ENCODE assay signal across 15 cellular contexts in genomic region chr10:23556727-23557440, GRCh38.
A peak's percentile ranks its signal among the peaks of the same experiment; 100 is the strongest.
DNase-seq lines count a peak whose midpoint lies in the region; ATAC-seq and TF ChIP-seq lines count a peak whose summit lies in the region.
"Had no signal": no experiment of that assay in that cellular context is flagged by ENCODE, and none has a peak within 500 bp of the region (broad histone marks: within the 10 kb centered on the region; RNA-seq: fewer than 3 reads in every experiment).

No MANE protein-coding gene starts in this region.

- H3K4me3 Mint-ChIP-seq in CD14-positive monocyte (peak overlapping the region in 1 of 2 donors; percentile 41), Caco-2 (ENCODE audit: unreplicated experiment) (no peak overlapping the region)
- no peak overlapping the region for H3K4me3 Mint-ChIP-seq in activated T-helper 17 cell treated with anti-CD3 and anti-CD28 coated beads, Interleukin-2, amount 50 U/mL, for 72 hours

- no peak overlapping the region for H3K18ac ChIP-seq in IMR-90 (ENCODE audit: low read depth, low read length)

- H2BK120ac ChIP-seq in IMR-90 (ENCODE audit: low read depth, low read length) = no peak overlapping the region

- ATAC-seq in IMR-90 (ENCODE audit: low read depth) = no peak
- peak; percentile 77 for ATAC-seq in activated T-helper 17 cell treated with anti-CD3 and anti-CD28 coated beads, Interleukin-2, amount 50 U/mL, for 72 hours (replicated peaks)
- ATAC-seq in HG03439 (IDR thresholded peaks at IDR 0.05; ENCODE audit: unreplicated experiment) = no peak
- ATAC-seq: body of pancreas had no signal

- no peak overlapping the region for H2BK5ac ChIP-seq in IMR-90 (ENCODE audit: low read depth, low read length, poor library complexity, severe bottlenecking)

- TF ChIP-seq RAD21 in IMR-90 (IDR thresholded peaks at IDR 0.05; ENCODE audit: low read length) = no peak

- BruUV-seq in IMR-90 (replicated peaks; lab: Mats Ljungman, UMichigan) (no TSS peak), Caco-2 (replicated peaks; lab: Mats Ljungman, UMichigan) (no TSS peak)

- TF ChIP-seq CTCF in CD14-positive monocyte (IDR thresholded peaks at IDR 0.05) = no peak
- no peak for TF ChIP-seq CTCF in IMR-90 (conservative IDR thresholded peaks at IDR 0.05; ENCODE audit: low read depth, low read length)
- no peak for TF ChIP-seq CTCF in GM13976 (IDR thresholded peaks at IDR 0.05; ENCODE audit: borderline replicate concordance, control extremely low read depth, extremely low read depth, insufficient read depth, missing control alignments)
- no peak for TF ChIP-seq CTCF in Caco-2 (IDR thresholded peaks at IDR 0.05; ENCODE audit: insufficient read depth in 1 of 2, low read depth in 1 of 2, low read length in 1 of 2, severe bottlenecking in 1 of 2, unreplicated experiment in 1 of 2)

- no peak overlapping the region for H2BK20ac ChIP-seq in IMR-90 (ENCODE audit: low read depth, low read length)

- H4K8ac ChIP-seq in IMR-90 (ENCODE audit: low read depth in 2 of 2, low read length in 2 of 2) = no peak overlapping the region

- H3K4me1 Mint-ChIP-seq in CD14-positive monocyte (peaks cover 15% of the 10 kb centered on the region), Caco-2 (ENCODE audit: low read depth, unreplicated experiment) (no peaks in the 10 kb centered on the region)
- H3K4me1 Mint-ChIP-seq in activated T-helper 17 cell treated with anti-CD3 and anti-CD28 coated beads, Interleukin-2, amount 50 U/mL, for 72 hours = no peaks in the 10 kb centered on the region

- no peak for TF ChIP-seq POLR2A in IMR-90 (IDR thresholded peaks at IDR 0.05; ENCODE audit: low read depth, low read length)

- WGBS in IMR-90 (ENCODE audit: extremely low coverage in 2 of 2, insufficient read length in 1 of 2), 2 experiments = no CpG with 5 or more reads among the region's 5 CpGs

- H3K27me3 Mint-ChIP-seq in CD14-positive monocyte (ENCODE audit: low read depth in 3 of 3) = no peaks in the 10 kb centered on the region
- H3K27me3 Mint-ChIP-seq in activated T-helper 17 cell treated with anti-CD3 and anti-CD28 coated beads, Interleukin-2, amount 50 U/mL, for 72 hours = peaks cover 7% of the 10 kb centered on the region
- peaks cover 11% of the 10 kb centered on the region for H3K27me3 Mint-ChIP-seq in Caco-2 (ENCODE audit: insufficient read depth, unreplicated experiment)

- H3K36me3 Mint-ChIP-seq in CD14-positive monocyte (no peaks in the 10 kb centered on the region), Caco-2 (ENCODE audit: insufficient read depth, unreplicated experiment) (no peaks in the 10 kb centered on the region)
- no peaks in the 10 kb centered on the region for H3K36me3 Mint-ChIP-seq in activated T-helper 17 cell treated with anti-CD3 and anti-CD28 coated beads, Interleukin-2, amount 50 U/mL, for 72 hours (ENCODE audit: low read depth)

- H2AK5ac ChIP-seq in IMR-90 (ENCODE audit: low read depth, low read length) = no peak overlapping the region

- dilution Hi-C loops in IMR-90 (cut with HindIII; ENCODE audit: low sequenced_read_pairs, unreplicated experiment) = no loop called here

- H3K27ac ChIP-seq in IMR-90 (ENCODE audit: insufficient read depth, low read length) = no peak overlapping the region
- H3K27ac ChIP-seq: left ventricle myocardium inferior, parathyroid adenoma, tibial nerve had no signal

- POLR2A ChIA-PET in IMR-90 (lab: Charles Lee; ENCODE audit: unreplicated experiment) = no interaction called here
- POLR2A ChIA-PET in Caco-2 (lab: Charles Lee) = interaction anchor here (0.6 kb wide), 1 partner anchor 660 kb away, joined by 3 read pairs; no protein-coding TSS in a partner anchor

- H3K9ac ChIP-seq in IMR-90 (ENCODE audit: low read depth, low read length) = no peak overlapping the region
- H3K9ac ChIP-seq: parathyroid adenoma had no signal

- H2AFZ ChIP-seq in IMR-90 (replicated peaks; ENCODE audit: low read length, poor library complexity) = no peak overlapping the region
- H2AFZ ChIP-seq: parathyroid adenoma had no signal

- H4K91ac ChIP-seq in IMR-90 (ENCODE audit: insufficient read depth, low read depth, low read length) = no peak overlapping the region

- no peak overlapping the region for H3K4ac ChIP-seq in IMR-90 (ENCODE audit: low read depth, low read length)

- H2AK9ac ChIP-seq in IMR-90 (replicated peaks; ENCODE audit: low read depth, low read length, poor library complexity) = no peak overlapping the region

- H3K4me2 ChIP-seq in IMR-90 (ENCODE audit: low read depth, low read length) = no peak overlapping the region

- H3K9me3 Mint-ChIP-seq in CD14-positive monocyte (peaks cover 0 to 8% (median 3%) of the 10 kb centered on the region in 7 donors), Caco-2 (ENCODE audit: unreplicated experiment) (peaks cover 6% of the 10 kb centered on the region)
- H3K9me3 Mint-ChIP-seq in activated T-helper 17 cell treated with anti-CD3 and anti-CD28 coated beads, Interleukin-2, amount 50 U/mL, for 72 hours = no peaks in the 10 kb centered on the region

- no peaks in the 10 kb centered on the region for H3K27me3 ChIP-seq in IMR-90 (ENCODE audit: control insufficient read depth, insufficient read depth, low read length)
- no peaks in the 10 kb centered on the region for H3K27me3 ChIP-seq in Caco-2 (replicated peaks; ENCODE audit: control insufficient read depth, insufficient read depth, low read length)
- H3K27me3 ChIP-seq: body of pancreas, tibial nerve had no signal

- in situ Hi-C loops in IMR-90 (cut with MboI; ENCODE audit: low sequenced_read_pairs) = no loop called here
- in situ Hi-C loops in GM13976 (cut with MboI; ENCODE audit: low sequenced_read_pairs, unreplicated experiment) = no loop called here

- H3K4me3 ChIP-seq in IMR-90 (ENCODE audit: insufficient read depth, low read depth, low read length) (no peak overlapping the region), Caco-2 (ENCODE audit: low read depth, low read length) (no peak overlapping the region)
- H3K4me3 ChIP-seq: body of pancreas, left ventricle myocardium inferior, tibial nerve had no signal

- H4K20me1 ChIP-seq in IMR-90 (ENCODE audit: insufficient read depth, low read length) = no peaks in the 10 kb centered on the region

- CTCF ChIA-PET in IMR-90 (lab: Yijun Ruan, JAX) (no interaction called here), Caco-2 (lab: Charles Lee) (no interaction called here)

- no peak overlapping the region for H3K23ac ChIP-seq in IMR-90 (ENCODE audit: low read depth, low read length)

- H2BK15ac ChIP-seq in IMR-90 (ENCODE audit: low read depth, low read length) = no peak overlapping the region

- H3K14ac ChIP-seq in IMR-90 (replicated peaks; ENCODE audit: low read depth, low read length) = no peak overlapping the region

- peak overlapping the region in 6 of 7 donors; percentile 0 to 89 (median 80) for H3K27ac Mint-ChIP-seq in CD14-positive monocyte
- no peak overlapping the region for H3K27ac Mint-ChIP-seq in activated T-helper 17 cell treated with anti-CD3 and anti-CD28 coated beads, Interleukin-2, amount 50 U/mL, for 72 hours
- H3K27ac Mint-ChIP-seq in Caco-2 (ENCODE audit: unreplicated experiment) = no peak overlapping the region

- no peak for DNase-seq in CD14-positive monocyte (ENCODE audit: low spot score)
- peak; percentile 5 for DNase-seq in IMR-90
- DNase-seq in kidney glomerular epithelial cell (lab: John Stamatoyannopoulos, UW) = peak; percentile 47
- no peak for DNase-seq in GM13976 (ENCODE audit: low spot score)
- no peak for DNase-seq in activated CD8-positive, alpha-beta memory T cell treated with anti-CD3 and anti-CD28 coated beads for 24 hours
- no peak for DNase-seq in Caco-2
- DNase-seq: activated CD4-positive, alpha-beta T cell treated with anti-CD3 and anti-CD28 coated beads, Interleukin-2, amount 50 U/mL, for 1 hour; body of pancreas; DMS 273 treated with DMSO at 0.1 percent for 48 hours; left ventricle myocardium inferior; SHP77 had no signal

- no peaks in the 10 kb centered on the region for H3K79me1 ChIP-seq in IMR-90 (ENCODE audit: low read depth in 1 of 2, low read length in 2 of 2)

- peaks cover 4% of the 10 kb centered on the region; the same call in 1 of the 2 replicates for H3K9me3 ChIP-seq in IMR-90 (ENCODE audit: control insufficient read depth, insufficient read depth, low read length)
- H3K9me3 ChIP-seq in Caco-2 = no peaks in the 10 kb centered on the region; the same call in 1 of the 2 replicates
- H3K9me3 ChIP-seq: body of pancreas had no signal

- no peaks in the 10 kb centered on the region for H3K9me1 ChIP-seq in IMR-90 (ENCODE audit: insufficient read depth, low read length)

- no peaks in the 10 kb centered on the region for H3K36me3 ChIP-seq in IMR-90 (ENCODE audit: control insufficient read depth, insufficient read depth, low read length)
- no peaks in the 10 kb centered on the region for H3K36me3 ChIP-seq in Caco-2 (ENCODE audit: control insufficient read depth, insufficient read depth, low read length)
- H3K36me3 ChIP-seq: left ventricle myocardium inferior, tibial nerve had no signal

- no peak overlapping the region for H3K56ac ChIP-seq in IMR-90 (ENCODE audit: extremely low read depth, insufficient read depth, low read length)

- intact Hi-C loops in CD14-positive monocyte (cut with micrococcal nuclease) = no loop called here
- intact Hi-C loops in IMR-90 (cut with micrococcal nuclease) = no loop called here
- intact Hi-C loops in Caco-2 (cut with micrococcal nuclease; ENCODE audit: unreplicated experiment) = no loop called here

- H3K4me1 ChIP-seq in IMR-90 (ENCODE audit: control insufficient read depth, insufficient read depth, low read length) = no peaks in the 10 kb centered on the region
- H3K4me1 ChIP-seq in Caco-2 = no peaks in the 10 kb centered on the region
- H3K4me1 ChIP-seq: left ventricle myocardium inferior, parathyroid adenoma, tibial nerve had no signal

- H4K5ac ChIP-seq in IMR-90 (ENCODE audit: low read depth, low read length) = no peak overlapping the region

TF ChIP-seq in IMR-90, 13 proteins besides CTCF, POLR2A, EP300 and RAD21 (continues in another document):
- TF ChIP-seq CHD1 (IDR thresholded peaks at IDR 0.05; ENCODE audit: low read depth, low read length) = no peak
- TF ChIP-seq RCOR1 (IDR thresholded peaks at IDR 0.05; ENCODE audit: insufficient replicate concordance, low read length) = no peak
- no peak for TF ChIP-seq NFE2L2 (IDR thresholded peaks at IDR 0.05; ENCODE audit: low read depth, low read length)
- TF ChIP-seq SMC3 (IDR thresholded peaks at IDR 0.05; ENCODE audit: low read depth, low read length) = no peak
- no peak for TF ChIP-seq FOS (IDR thresholded peaks at IDR 0.05; ENCODE audit: low read depth, low read length)
- TF ChIP-seq MXI1 (IDR thresholded peaks at IDR 0.05; ENCODE audit: borderline replicate concordance, low read depth, low read length) = no peak
- no peak for TF ChIP-seq MAZ (IDR thresholded peaks at IDR 0.05; ENCODE audit: borderline replicate concordance, low read depth, low read length)
- TF ChIP-seq USF2 (IDR thresholded peaks at IDR 0.05; ENCODE audit: low read depth, low read length) = no peak

Comparison
In these comparisons a context has a peak if more than half of its experiments do, and no peak if none do; other contexts are left out.
1. DNase-seq: peak in IMR-90 (single experiment) and kidney glomerular epithelial cell (single experiment); none in CD14-positive monocyte (single experiment), GM13976 (single experiment), activated CD8-positive, alpha-beta memory T cell treated with anti-CD3 and anti-CD28 coated beads for 24 hours (single experiment) and Caco-2 (0 of 2).
2. H3K27ac Mint-ChIP-seq: peak in CD14-positive monocyte (6 of 7); none in activated T-helper 17 cell treated with anti-CD3 and anti-CD28 coated beads, Interleukin-2, amount 50 U/mL, for 72 hours (single experiment) and Caco-2 (single experiment).